23 cellular contexts compared by ENCODE assay signal in the genomic region with DNA sequence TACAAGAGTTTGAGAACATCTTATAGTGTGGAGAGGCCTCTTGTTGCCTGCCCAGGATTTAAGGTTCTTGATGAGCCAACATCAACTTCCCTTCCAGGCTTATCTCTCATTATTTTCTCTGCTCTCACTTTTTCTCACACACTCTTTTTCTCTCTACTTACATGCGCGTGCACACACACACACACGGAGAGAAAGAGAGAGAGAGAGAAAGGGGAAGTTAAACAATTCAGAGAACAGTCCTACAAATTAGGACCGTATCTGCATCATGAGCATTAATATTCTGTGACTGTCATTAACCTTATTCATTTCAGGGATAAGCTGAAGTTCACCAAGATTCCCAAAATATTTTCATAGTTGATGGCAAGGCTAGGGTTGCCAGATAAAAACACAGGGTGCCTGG.
"Had no signal": no experiment of that assay in that cellular context is flagged by ENCODE, and none has a peak within 500 bp of the region (broad histone marks: within the 10 kb centered on the region; RNA-seq: fewer than 3 reads in every experiment).

No MANE protein-coding gene starts in this region.

- DNase-seq: activated CD4-positive, alpha-beta T cell treated with anti-CD3 and anti-CD28 coated beads for 48 hours; activated CD4-positive, alpha-beta T cell treated with anti-CD3 and anti-CD28 coated beads, Interleukin-2, amount 50 U/mL, for 48 hours; activated CD8-positive, alpha-beta memory T cell treated with anti-CD3 and anti-CD28 coated beads, Interleukin-2, amount 10 ng/mL, durations not matched to agents 7 days and 5 days; activated effector memory CD4-positive, alpha-beta T cell treated with Interleukin-2 at 50 U/mL for 16 hours; activated naive CD4-positive, alpha-beta T cell treated with Interleukin-2 at 50 U/mL for 16 hours; activated naive CD8-positive, alpha-beta T cell treated with anti-CD3 and anti-CD28 coated beads, Interleukin-2, amount 50 U/mL, for 24 hours; activated T-cell treated with anti-CD3 and anti-CD28 coated beads, Interleukin-2, amount 50 U/mL, for 24 hours; amniotic stem cell; body of pancreas; cerebellar nuclear complex; Karpas-422; NCI-H1048; NCI-H146; NCI-H187 treated with DMSO at 0.1 percent for 48 hours; NCI-H2081 treated with DMSO at 0.1 percent for 48 hours; NCI-H446; NCI-H524; PC-9; SHP77 treated with DMSO at 0.1 percent for 48 hours; T-helper 1 cell had no signal

- H3K27me3 ChIP-seq: ascending aorta, body of pancreas had no signal

- H3K27ac ChIP-seq: ascending aorta, body of pancreas, PC-9, SK-N-MC had no signal

- H3K4me1 ChIP-seq: ascending aorta, body of pancreas had no signal

- H2AFZ ChIP-seq: PC-9 had no signal

- H3K9me3 ChIP-seq: ascending aorta, body of pancreas had no signal

- H3K36me3 ChIP-seq: ascending aorta had no signal

- H3K4me3 ChIP-seq: ascending aorta, body of pancreas, K562, PC-9, SK-N-MC had no signal

- FAIRE-seq: K562 had no signal

- H3K4me2 ChIP-seq: PC-9 had no signal
